1 cellular context compared by ENCODE assay signal in genomic region chrX:154018518-154019060, GRCh38.
TF ChIP-seq lines count a peak whose summit lies in the region.

No MANE protein-coding gene starts in this region.

TF ChIP-seq in IMR-90, 13 proteins besides CTCF, POLR2A, EP300 and RAD21 (continued from another document):
- TF ChIP-seq MXI1 (IDR thresholded peaks at IDR 0.05; ENCODE audit: borderline replicate concordance, low read depth, low read length) (no peak), USF2 (IDR thresholded peaks at IDR 0.05; ENCODE audit: low read depth, low read length) (no peak), RCOR1 (IDR thresholded peaks at IDR 0.05; ENCODE audit: insufficient replicate concordance, low read length) (no peak), MAFK (IDR thresholded peaks at IDR 0.05; ENCODE audit: low read depth, low read length) (no peak), NFE2L2 (IDR thresholded peaks at IDR 0.05; ENCODE audit: low read depth, low read length) (no peak), CEBPB (IDR thresholded peaks at IDR 0.05; ENCODE audit: low read depth, low read length) (no peak), CHD1 (IDR thresholded peaks at IDR 0.05; ENCODE audit: low read depth, low read length) (no peak), SMC3 (IDR thresholded peaks at IDR 0.05; ENCODE audit: low read depth, low read length) (no peak), ELK1 (IDR thresholded peaks at IDR 0.05; ENCODE audit: borderline replicate concordance, low read depth, low read length) (no peak), RFX5 (IDR thresholded peaks at IDR 0.05; ENCODE audit: low read depth, low read length) (no peak), BHLHE40 (IDR thresholded peaks at IDR 0.05; ENCODE audit: low read depth, low read length) (no peak)
